In genomic region chr15:31869640-31870335, GRCh38 we compare ENCODE assay signal across 8 cellular contexts. TPM values are rescaled to one million over a fixed set of nuclear protein-coding genes. Genes with fewer than 3 reads are reported as not detected.
A peak's percentile ranks its signal among the peaks of the same experiment; 100 is the strongest.
DNase-seq lines count a peak whose midpoint lies in the region; ATAC-seq, FAIRE-seq and TF ChIP-seq lines count a peak whose summit lies in the region.

No MANE protein-coding gene starts in this region.

- H3K9ac ChIP-seq in kidney (ENCODE audit: low read length in 2 of 2), result no peak overlapping the region

- H3K36me3 ChIP-seq in Caco-2 (ENCODE audit: control insufficient read depth, insufficient read depth, low read length), result no peaks in the 10 kb centered on the region
- no peaks in the 10 kb centered on the region for H3K36me3 ChIP-seq in ascending aorta
- no peaks in the 10 kb centered on the region for H3K36me3 ChIP-seq in kidney (ENCODE audit: control insufficient read depth in 1 of 2, insufficient read depth in 2 of 2, low read length in 2 of 2)
- H3K36me3 ChIP-seq in MG63, result no peaks in the 10 kb centered on the region

- H3K4me3 Mint-ChIP-seq in Caco-2 (ENCODE audit: unreplicated experiment), result peak overlapping the region; percentile 97
- peak overlapping the region; percentile 61 to 79 for H3K4me3 Mint-ChIP-seq in stimulated activated naive CD8-positive, alpha-beta T cell treated with anti-CD3 and anti-CD28 coated beads, Interleukin-15, amount 100 ng/mL, for 72 hours

- DNase-seq in Caco-2, result no peak
- no peak for DNase-seq in ascending aorta (ENCODE audit: low spot score in 2 of 2)
- peak; percentile 80 for DNase-seq in kidney
- peak in 1 of 2 donors; percentile 10 for DNase-seq in stimulated activated naive CD8-positive, alpha-beta T cell treated with anti-CD3 and anti-CD28 coated beads, Interleukin-15, amount 100 ng/mL, for 72 hours
- DNase-seq in MG63, result no peak

- FAIRE-seq in kidney (lab: Jason Lieb, UNC), result no peak

- no peaks in the 10 kb centered on the region for H3K27me3 ChIP-seq in Caco-2 (replicated peaks; ENCODE audit: control insufficient read depth, insufficient read depth, low read length)
- H3K27me3 ChIP-seq in ascending aorta, result no peaks in the 10 kb centered on the region
- H3K27me3 ChIP-seq in MG63, result no peaks in the 10 kb centered on the region; the same call in 1 of the 2 replicates

- peak overlapping the region; percentile 63 for H3K4me3 ChIP-seq in Caco-2 (ENCODE audit: low read depth, low read length)
- H3K4me3 ChIP-seq in ascending aorta, result peak overlapping the region; percentile 74 to 75
- H3K4me3 ChIP-seq in kidney (ENCODE audit: low read length in 2 of 2), result peak overlapping the region; percentile 59 to 65
- no peak overlapping the region for H3K4me3 ChIP-seq in MG63

- CTCF ChIA-PET in Caco-2 (lab: Charles Lee), result no interaction called here

- peaks cover 6% of the 10 kb centered on the region for H3K4me1 Mint-ChIP-seq in Caco-2 (ENCODE audit: low read depth, unreplicated experiment)
- peaks cover 12% of the 10 kb centered on the region for H3K4me1 Mint-ChIP-seq in stimulated activated naive CD8-positive, alpha-beta T cell treated with anti-CD3 and anti-CD28 coated beads, Interleukin-15, amount 100 ng/mL, for 72 hours

- peaks cover 9% of the 10 kb centered on the region for H3K36me3 Mint-ChIP-seq in Caco-2 (ENCODE audit: insufficient read depth, unreplicated experiment)

- no peaks in the 10 kb centered on the region for H3K9me3 Mint-ChIP-seq in Caco-2 (ENCODE audit: unreplicated experiment)
- no peaks in the 10 kb centered on the region for H3K9me3 Mint-ChIP-seq in stimulated activated naive CD8-positive, alpha-beta T cell treated with anti-CD3 and anti-CD28 coated beads, Interleukin-15, amount 100 ng/mL, for 72 hours

- peaks cover 18% of the 10 kb centered on the region for H3K27me3 Mint-ChIP-seq in Caco-2 (ENCODE audit: insufficient read depth, unreplicated experiment)
- peaks cover 19% of the 10 kb centered on the region for H3K27me3 Mint-ChIP-seq in stimulated activated naive CD8-positive, alpha-beta T cell treated with anti-CD3 and anti-CD28 coated beads, Interleukin-15, amount 100 ng/mL, for 72 hours

- POLR2A ChIA-PET in Caco-2 (lab: Charles Lee), result no interaction called here

- ATAC-seq in HG02884 (IDR thresholded peaks at IDR 0.05; ENCODE audit: unreplicated experiment) (peak; percentile 6), HG03469 (IDR thresholded peaks at IDR 0.05; ENCODE audit: unreplicated experiment) (no peak), GM18873 (IDR thresholded peaks at IDR 0.05; ENCODE audit: low FRiP score, unreplicated experiment) (no peak)
- peak; percentile 23 for ATAC-seq in stimulated activated naive CD8-positive, alpha-beta T cell treated with anti-CD3 and anti-CD28 coated beads, Interleukin-15, amount 100 ng/mL, for 72 hours

- TF ChIP-seq CTCF in Caco-2 (IDR thresholded peaks at IDR 0.05; ENCODE audit: insufficient read depth in 1 of 2, low read depth in 1 of 2, low read length in 1 of 2, severe bottlenecking in 1 of 2, unreplicated experiment in 1 of 2), result no peak
- TF ChIP-seq CTCF in ascending aorta (IDR thresholded peaks at IDR 0.05), result no peak
- TF ChIP-seq CTCF in kidney (IDR thresholded peaks at IDR 0.05; ENCODE audit: borderline replicate concordance, extremely low read depth, insufficient read depth), result no peak

- BruUV-seq in Caco-2 (replicated peaks; lab: Mats Ljungman, UMichigan), result no TSS peak

- H3K27ac Mint-ChIP-seq in Caco-2 (ENCODE audit: unreplicated experiment), result no peak overlapping the region
- H3K27ac Mint-ChIP-seq in stimulated activated naive CD8-positive, alpha-beta T cell treated with anti-CD3 and anti-CD28 coated beads, Interleukin-15, amount 100 ng/mL, for 72 hours, result no peak overlapping the region

- H3K9me3 ChIP-seq in Caco-2 (no peaks in the 10 kb centered on the region), ascending aorta (no peaks in the 10 kb centered on the region), kidney (ENCODE audit: control insufficient read depth in 1 of 2, low read length in 2 of 2) (no peaks in the 10 kb centered on the region), MG63 (no peaks in the 10 kb centered on the region)

- intact Hi-C loops in Caco-2 (cut with micrococcal nuclease; ENCODE audit: unreplicated experiment), result loop anchor here (5.0 kb wide), 1 partner anchor 163 kb away; the partner anchor contains the start of gene CHRNA7
- intact Hi-C loops in ascending aorta (cut with DNase I), result loop anchor here (1.0 to 10.0 kb wide), 5 partner anchors 163 to 965 kb away; partner anchors contain the start of genes CHRNA7, FAN1, KLF13 and MTMR10
- intact Hi-C loops in kidney (cut with DNase I), result no loop called here

- no peak overlapping the region for H3K27ac ChIP-seq in ascending aorta
- H3K27ac ChIP-seq in kidney (ENCODE audit: low read depth in 2 of 2, low read length in 2 of 2), result no peak overlapping the region

- H3K4me1 ChIP-seq in Caco-2, result no peaks in the 10 kb centered on the region; the same call in 1 of the 2 replicates
- H3K4me1 ChIP-seq in ascending aorta, result peaks cover 0 to 3% of the 10 kb centered on the region in 2 donors
- peaks cover 0 to 8% of the 10 kb centered on the region in 2 donors for H3K4me1 ChIP-seq in kidney (ENCODE audit: control insufficient read depth in 1 of 2, insufficient read depth in 1 of 2, low read depth in 1 of 2, low read length in 2 of 2)

RNA-seq across cellular contexts. Expression of gene OTUD7A, which starts 0.7 kb away (rescaled TPM):
- 0.18 TPM in 1 of 2 replicates, not detected in the other for total RNA-seq in Caco-2 (2022)
- 1.3 TPM for total RNA-seq in ascending aorta
- 3.1 TPM for total RNA-seq in kidney
- 0.41 TPM for polyA plus RNA-seq in kidney (ENCODE audit: insufficient read depth, low read depth, low replicate concordance)
- total RNA-seq in MG63 (2014; rRNA removed; shearing (Covaris generic); ENCODE audit: low replicate concordance), result 0.26 TPM in 1 of 2 replicates, not detected in the other

Comparison
In these comparisons a context has a peak if more than half of its experiments do, and no peak if none do; other contexts are left out.
1. ATAC-seq: peak in HG02884 (single experiment) and stimulated activated naive CD8-positive, alpha-beta T cell treated with anti-CD3 and anti-CD28 coated beads, Interleukin-15, amount 100 ng/mL, for 72 hours (single experiment); none in HG03469 (single experiment) and GM18873 (single experiment).